In the genomic region with DNA sequence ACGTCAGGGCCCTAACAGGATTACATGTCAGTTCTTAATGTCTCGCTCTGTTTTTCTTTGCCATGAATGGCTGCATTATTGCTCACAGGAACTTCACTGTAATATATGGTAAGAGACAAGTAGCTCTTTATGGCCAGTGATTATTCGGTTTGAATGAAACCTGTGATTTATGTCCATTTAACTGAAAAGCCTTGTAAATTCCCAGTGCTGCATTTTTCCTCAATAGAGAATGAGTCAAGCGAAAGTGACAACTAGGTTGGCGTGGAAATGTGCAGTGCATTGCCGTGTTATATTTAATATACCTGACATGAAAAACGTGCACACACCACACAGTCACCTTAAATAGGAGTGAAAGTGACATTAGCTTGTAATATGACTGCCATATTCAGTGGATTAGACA, we compare ENCODE assay signal across 22 cellular contexts.
"Had no signal": no experiment of that assay in that cellular context is flagged by ENCODE, and none has a peak within 500 bp of the region (broad histone marks: within the 10 kb centered on the region; RNA-seq: fewer than 3 reads in every experiment).

No MANE protein-coding gene starts in this region.

- DNase-seq: activated CD4-positive, alpha-beta memory T cell treated with anti-CD3 and anti-CD28 coated beads, Interleukin-2, amount 10 ng/mL, durations not matched to agents 7 days and 5 days; activated CD4-positive, alpha-beta T cell treated with anti-CD3 and anti-CD28 coated beads, Interleukin-2, amount 10 ng/mL, durations not matched to agents 24 days and 14 days; activated CD4-positive, CD25-positive, alpha-beta regulatory T cell treated with anti-CD3 and anti-CD28 coated beads, Interleukin-2, amount 50 U/mL, for 72 hours; activated CD8-positive, alpha-beta memory T cell treated with anti-CD3 and anti-CD28 coated beads, Interleukin-2, amount 50 U/mL, for 48 hours; activated gamma-delta T cell treated with Interleukin-2 at 50 U/mL for 16 hours; activated naive CD4-positive, alpha-beta T cell treated with anti-CD3 and anti-CD28 coated beads, Interleukin-2, amount 50 U/mL, for 16 hours; activated T-cell treated with anti-CD3 and anti-CD28 coated beads, Interleukin-2, amount 50 U/mL, for 4 hours; amniotic stem cell; brain microvascular endothelial cell; central memory CD4-positive, alpha-beta T cell; hippocampal formation; left colon; mammary epithelial cell; right lobe of liver; stimulated activated CD4-positive, alpha-beta T cell treated with anti-CD3 and anti-CD28 coated beads, Interleukin-2, amount 100 ng/mL, for 48 hours; stimulated activated naive CD4-positive, alpha-beta T cell treated with Interleukin-2 at 50 U/mL for 16 hours had no signal

- FAIRE-seq: astrocyte, endothelial cell of umbilical vein, keratinocyte had no signal

- ATAC-seq: activated T-cell treated with anti-CD3 and anti-CD28 coated beads, Interleukin-2, amount 50 U/mL, for 4 hours; activated T-helper 17 cell treated with anti-CD3 and anti-CD28 coated beads, Interleukin-2, amount 50 U/mL, for 72 hours; left colon; right lobe of liver had no signal

- H3K4me3 ChIP-seq: right lobe of liver, tibial nerve had no signal

- H3K27ac ChIP-seq: brain microvascular endothelial cell, neutrophil, right lobe of liver, tibial nerve had no signal

- H3K9me3 ChIP-seq: neutrophil, right lobe of liver, tibial nerve had no signal
